Comparison of ENCODE assay signal across 9 cellular contexts in the genomic region with DNA sequence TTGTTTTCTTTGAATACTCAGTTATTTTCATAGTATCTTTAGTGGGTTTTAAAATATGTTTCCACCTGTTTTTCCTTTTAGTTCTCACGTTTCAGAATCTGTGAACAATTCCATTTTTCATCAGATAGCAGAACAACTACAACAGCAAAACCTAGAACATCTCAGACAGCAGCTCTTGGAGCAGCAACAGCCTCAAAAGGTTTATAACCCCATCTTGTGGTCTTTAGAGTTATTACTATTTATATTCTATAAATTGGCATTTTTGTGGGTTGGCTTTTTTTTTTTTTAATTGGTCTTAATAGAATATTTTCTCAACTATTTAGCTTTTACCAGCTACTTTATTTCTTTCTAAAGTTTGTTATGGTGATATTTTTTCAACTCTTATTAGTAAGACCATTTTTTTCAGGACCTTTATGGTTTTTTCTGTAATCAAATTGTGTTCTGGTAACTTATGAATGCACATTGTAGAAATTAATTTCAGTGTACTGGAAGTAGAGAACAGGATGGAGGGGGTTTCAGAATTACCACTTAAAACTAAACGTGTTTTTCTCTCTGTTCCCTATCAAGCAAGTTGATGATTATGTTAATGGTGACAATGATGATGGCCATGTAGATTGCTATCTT.
A peak's percentile ranks its signal among the peaks of the same experiment; 100 is the strongest.
DNase-seq lines count a peak whose midpoint lies in the region; ATAC-seq and TF ChIP-seq lines count a peak whose summit lies in the region.
"Had no signal": no experiment of that assay in that cellular context is flagged by ENCODE, and none has a peak within 500 bp of the region (broad histone marks: within the 10 kb centered on the region; RNA-seq: fewer than 3 reads in every experiment).

No MANE protein-coding gene starts in this region.

- H3K9me3 ChIP-seq in mesenchymal stem cell (ENCODE audit: control insufficient read depth, low read length), result no peaks in the 10 kb centered on the region

- H2AK5ac ChIP-seq in mesenchymal stem cell (ENCODE audit: low read length, severe bottlenecking), result no peak overlapping the region

- no peaks in the 10 kb centered on the region for H3K4me1 ChIP-seq in mesenchymal stem cell (ENCODE audit: control insufficient read depth, insufficient read depth, low read depth, low read length)

- H3K79me1 ChIP-seq in mesenchymal stem cell (replicated peaks; ENCODE audit: low read length, poor library complexity, severe bottlenecking), result peaks cover 7% of the 10 kb centered on the region

- no peak overlapping the region for H3K4me3 Mint-ChIP-seq in Calu3 (ENCODE audit: low read depth, unreplicated experiment)

- no peak overlapping the region for H3K9ac ChIP-seq in mesenchymal stem cell (ENCODE audit: low read length)

- no peak overlapping the region for H2BK5ac ChIP-seq in mesenchymal stem cell (ENCODE audit: low read depth, low read length, poor library complexity, severe bottlenecking)

- WGBS in mesenchymal stem cell, result 79% methylated on average over 2 of the region's 2 CpGs

- no peak overlapping the region for H2BK15ac ChIP-seq in mesenchymal stem cell (ENCODE audit: low read depth, poor library complexity, severe bottlenecking)

- H3K4me3 ChIP-seq in AG09309 (ENCODE audit: control insufficient read depth, low read depth, low read length) (no peak overlapping the region), mesenchymal stem cell (ENCODE audit: insufficient read depth in 1 of 2, low read depth in 1 of 2, low read length in 2 of 2) (no peak overlapping the region)

- H4K91ac ChIP-seq in mesenchymal stem cell (ENCODE audit: low read length), result no peak overlapping the region

- BruUV-seq in Calu3 (replicated peaks; lab: Mats Ljungman, UMichigan), result no TSS peak

- H3K27me3 ChIP-seq in mesenchymal stem cell (ENCODE audit: control insufficient read depth in 1 of 2, insufficient read depth in 1 of 2, low read length in 2 of 2), result no peaks in the 10 kb centered on the region

- no peak overlapping the region for H3K14ac ChIP-seq in mesenchymal stem cell (ENCODE audit: low read length in 2 of 2)

- H3K9me3 Mint-ChIP-seq in Calu3 (ENCODE audit: low read depth, unreplicated experiment), result no peaks in the 10 kb centered on the region

- no peak overlapping the region for H3K23ac ChIP-seq in mesenchymal stem cell (ENCODE audit: low read length in 2 of 2)

- H3K36me3 ChIP-seq in mesenchymal stem cell (ENCODE audit: control insufficient read depth in 1 of 2, insufficient read depth in 2 of 2, low read depth in 1 of 2, low read length in 2 of 2), result peaks cover 5 to 76% of the 10 kb centered on the region in 2 experiments

- no peak overlapping the region for H3K4ac ChIP-seq in mesenchymal stem cell (ENCODE audit: low read depth in 1 of 2, low read length in 2 of 2)

- H2AFZ ChIP-seq in mesenchymal stem cell (ENCODE audit: low read depth, low read length), result no peak overlapping the region

- H2BK12ac ChIP-seq in mesenchymal stem cell (ENCODE audit: low read length in 2 of 2), result no peak overlapping the region

- CTCF ChIA-PET in Calu3 (lab: Charles Lee), result interaction anchor here (0.7 to 2.5 kb wide), 3 partner anchors 94 to 130 kb away, joined by 3 to 20 read pairs (median 3); no protein-coding TSS in a partner anchor

- H3K27ac Mint-ChIP-seq in Calu3 (ENCODE audit: unreplicated experiment), result no peak overlapping the region

- TF ChIP-seq CTCF in AG09309 (IDR thresholded peaks at IDR 0.05; ENCODE audit: control insufficient read depth, insufficient read depth, low read depth, low read length, missing control alignments) (peak; percentile 46), GM13977 (IDR thresholded peaks at IDR 0.05; ENCODE audit: extremely low read depth, insufficient read depth, missing control alignments) (peak; percentile 30), Calu3 (IDR thresholded peaks at IDR 0.05; ENCODE audit: unreplicated experiment) (no peak)

- in situ Hi-C loops in GM13977 (cut with MboI; ENCODE audit: low pct_unique_long_range_greater_than_20kb, low sequenced_read_pairs, unreplicated experiment), result no loop called here

- no peak for ATAC-seq in GM19395 (IDR thresholded peaks at IDR 0.05; ENCODE audit: unreplicated experiment)

- H3K4me2 ChIP-seq in mesenchymal stem cell (ENCODE audit: low read length, poor library complexity, severe bottlenecking), result no peak overlapping the region

- H3K27ac ChIP-seq in mesenchymal stem cell (ENCODE audit: low read length, poor library complexity, severe bottlenecking), result no peak overlapping the region
- H3K27ac ChIP-seq: epithelial cell of prostate had no signal

- no peak overlapping the region for H3K18ac ChIP-seq in mesenchymal stem cell (ENCODE audit: low read depth in 1 of 2, low read length in 2 of 2)

- DNase-seq in AG09309 (ENCODE audit: low read depth) (peak; percentile 13), GM13977 (ENCODE audit: low spot score) (peak; percentile 25), NCI-H2171 treated with DMSO at 0.1 percent for 48 hours (lab: John Stamatoyannopoulos, UW) (peak; percentile 46), mesenchymal stem cell (peak; percentile 63), Calu3 (no peak)
- peak; percentile 39 for DNase-seq in central memory CD4-positive, alpha-beta T cell
- DNase-seq in stimulated activated CD4-positive, alpha-beta T cell treated with anti-CD3 and anti-CD28 coated beads, Interleukin-1b, Interleukin-23, amount 100 ng/mL, for 48 hours, result no peak

- H3K4me1 Mint-ChIP-seq in Calu3 (ENCODE audit: low read depth, unreplicated experiment), result no peaks in the 10 kb centered on the region

- H2BK120ac ChIP-seq in mesenchymal stem cell (ENCODE audit: low read depth, low read length), result no peak overlapping the region

- intact Hi-C loops in Calu3 (cut with micrococcal nuclease; ENCODE audit: unreplicated experiment), result loop anchor here (1.0 to 5.0 kb wide), 2 partner anchors 73 to 130 kb away; partner anchors contain the start of gene SCAF8

- H3K27me3 Mint-ChIP-seq in Calu3 (ENCODE audit: unreplicated experiment), result no peaks in the 10 kb centered on the region

- H3K36me3 Mint-ChIP-seq in Calu3 (ENCODE audit: insufficient read depth, unreplicated experiment), result peaks cover 22% of the 10 kb centered on the region

- no peak overlapping the region for H4K8ac ChIP-seq in mesenchymal stem cell (ENCODE audit: low read length)

Comparison
In these comparisons a context has a peak if more than half of its experiments do, and no peak if none do; other contexts are left out.
1. DNase-seq: peak in AG09309 (single experiment), GM13977 (single experiment), NCI-H2171 treated with DMSO at 0.1 percent for 48 hours (single experiment), central memory CD4-positive, alpha-beta T cell (single experiment) and mesenchymal stem cell (single experiment); none in Calu3 (single experiment) and stimulated activated CD4-positive, alpha-beta T cell treated with anti-CD3 and anti-CD28 coated beads, Interleukin-1b, Interleukin-23, amount 100 ng/mL, for 48 hours (single experiment).